ENCODE assay signal across 8 cellular contexts in genomic region chr1:101567582-101568189, GRCh38.
A peak's percentile ranks its signal among the peaks of the same experiment; 100 is the strongest.
DNase-seq lines count a peak whose midpoint lies in the region; ATAC-seq and TF ChIP-seq lines count a peak whose summit lies in the region.

No MANE protein-coding gene starts in this region.

- TF ChIP-seq CTCF in DND-41 (IDR thresholded peaks at IDR 0.05; ENCODE audit: borderline replicate concordance, extremely low read depth, low read length, poor library complexity, severe bottlenecking), result peak; percentile 94

- H3K27me3 ChIP-seq in DND-41 (ENCODE audit: insufficient read depth, low read length, poor library complexity), result no peaks in the 10 kb centered on the region

- no peaks in the 10 kb centered on the region for H3K4me1 ChIP-seq in DND-41 (ENCODE audit: insufficient read depth, low read length)

- no peak overlapping the region for H3K4me2 ChIP-seq in DND-41 (ENCODE audit: insufficient read depth, low read length)

- H2AFZ ChIP-seq in DND-41 (ENCODE audit: low read depth, low read length), result no peak overlapping the region

- peak; percentile 88 for ATAC-seq in DND-41 (ENCODE audit: insufficient read depth, low read depth)
- peak; percentile 92 for ATAC-seq in GM19452 (IDR thresholded peaks at IDR 0.05; ENCODE audit: unreplicated experiment)
- ATAC-seq in HG03432 (IDR thresholded peaks at IDR 0.05; ENCODE audit: unreplicated experiment), result peak; percentile 96
- ATAC-seq in left ventricle myocardium superior, result no peak

- intact Hi-C loops in left ventricle myocardium superior (cut with micrococcal nuclease), result no loop called here

- DNase-seq in DND-41 (peak; percentile 60), RPMI7951 (ENCODE audit: low read depth) (peak; percentile 1), left ventricle myocardium superior (peak; percentile 42), superior temporal gyrus (ENCODE audit: extremely low spot score) (no peak)
- DNase-seq in activated gamma-delta T cell treated with anti-CD3 and anti-CD28 coated beads, Interleukin-2, amount 50 U/mL, for 16 hours (ENCODE audit: low read depth), result peak; percentile 19
- peak; percentile 17 for DNase-seq in stimulated activated CD4-positive, alpha-beta T cell treated with anti-CD3 and anti-CD28 coated beads, Interleukin-2, amount 100 ng/mL, for 4 hours (ENCODE audit: low read depth)

- no peaks in the 10 kb centered on the region for H3K36me3 ChIP-seq in DND-41 (ENCODE audit: insufficient read depth, low read length)

- no peaks in the 10 kb centered on the region for H3K79me2 ChIP-seq in DND-41 (ENCODE audit: insufficient read depth, low read length)

- H3K27ac ChIP-seq in DND-41 (ENCODE audit: low read length), result no peak overlapping the region

- no peaks in the 10 kb centered on the region for H4K20me1 ChIP-seq in DND-41 (ENCODE audit: insufficient read depth, low read length)

- peaks cover 8% of the 10 kb centered on the region for H3K9me3 ChIP-seq in DND-41 (ENCODE audit: insufficient read depth, low read length, severe bottlenecking)

- no peak overlapping the region for H3K9ac ChIP-seq in DND-41 (ENCODE audit: low read depth, low read length)

- no peak overlapping the region for H3K4me3 ChIP-seq in DND-41 (ENCODE audit: low read depth in 1 of 2, low read length in 2 of 2)
